ENCODE assay signal across 13 cellular contexts in genomic region chr22:46421272-46421671, GRCh38.
DNase-seq lines count a peak whose midpoint lies in the region; ATAC-seq and TF ChIP-seq lines count a peak whose summit lies in the region.
"Had no signal": no experiment of that assay in that cellular context is flagged by ENCODE, and none has a peak within 500 bp of the region (broad histone marks: within the 10 kb centered on the region; RNA-seq: fewer than 3 reads in every experiment).

No MANE protein-coding gene starts in this region.

- H3K27ac Mint-ChIP-seq in Caco-2 (ENCODE audit: unreplicated experiment): no peak overlapping the region
- H3K27ac Mint-ChIP-seq: stimulated activated naive CD8-positive, alpha-beta T cell treated with anti-CD3 and anti-CD28 coated beads, Interleukin-15, Interleukin-2, amounts not matched to agents 100 ng/mL and 50 ng/mL, for 24 hours had no signal

- peaks cover 11% of the 10 kb centered on the region for H3K9me3 Mint-ChIP-seq in Caco-2 (ENCODE audit: unreplicated experiment)
- H3K9me3 Mint-ChIP-seq: stimulated activated naive CD8-positive, alpha-beta T cell treated with anti-CD3 and anti-CD28 coated beads, Interleukin-15, Interleukin-2, amounts not matched to agents 100 ng/mL and 50 ng/mL, for 24 hours had no signal

- H3K36me3 ChIP-seq in Caco-2 (ENCODE audit: control insufficient read depth, insufficient read depth, low read length): no peaks in the 10 kb centered on the region; the same call in 1 of the 2 replicates
- H3K36me3 ChIP-seq: left lung had no signal

- H3K4me1 Mint-ChIP-seq in Caco-2 (ENCODE audit: low read depth, unreplicated experiment): no peaks in the 10 kb centered on the region

- no peak overlapping the region for H3K4me3 Mint-ChIP-seq in Caco-2 (ENCODE audit: unreplicated experiment)
- H3K4me3 Mint-ChIP-seq: stimulated activated naive CD8-positive, alpha-beta T cell treated with anti-CD3 and anti-CD28 coated beads, Interleukin-15, Interleukin-2, amounts not matched to agents 100 ng/mL and 50 ng/mL, for 24 hours had no signal

- H3K4me3 ChIP-seq in Caco-2 (ENCODE audit: low read depth, low read length): no peak overlapping the region
- H3K4me3 ChIP-seq: left lung had no signal

- no peaks in the 10 kb centered on the region for H3K4me1 ChIP-seq in Caco-2
- H3K4me1 ChIP-seq: left lung had no signal

- POLR2A ChIA-PET in RWPE1 (lab: Yijun Ruan, JAX; ENCODE audit: low non-redundant PET): no interaction called here
- POLR2A ChIA-PET in Caco-2 (lab: Charles Lee): no interaction called here

- H3K36me3 Mint-ChIP-seq in Caco-2 (ENCODE audit: insufficient read depth, unreplicated experiment): no peaks in the 10 kb centered on the region

- H3K27ac ChIP-seq in RWPE1: peak overlapping the region; percentile 17; the same call in 1 of the 2 replicates
- H3K27ac ChIP-seq: left lung had no signal

- TF ChIP-seq CTCF in RWPE1 (conservative IDR thresholded peaks at IDR 0.05; ENCODE audit: low read depth): no peak
- no peak for TF ChIP-seq CTCF in Caco-2 (IDR thresholded peaks at IDR 0.05; ENCODE audit: insufficient read depth in 1 of 2, low read depth in 1 of 2, low read length in 1 of 2, severe bottlenecking in 1 of 2, unreplicated experiment in 1 of 2)

- H3K27me3 Mint-ChIP-seq in Caco-2 (ENCODE audit: insufficient read depth, unreplicated experiment): no peaks in the 10 kb centered on the region
- H3K27me3 Mint-ChIP-seq: stimulated activated naive CD8-positive, alpha-beta T cell treated with anti-CD3 and anti-CD28 coated beads, Interleukin-15, Interleukin-2, amounts not matched to agents 100 ng/mL and 50 ng/mL, for 24 hours had no signal

- H3K27me3 ChIP-seq in Caco-2 (replicated peaks; ENCODE audit: control insufficient read depth, insufficient read depth, low read length): no peaks in the 10 kb centered on the region

- no TSS peak for BruUV-seq in Caco-2 (replicated peaks; lab: Mats Ljungman, UMichigan)

- DNase-seq in stimulated activated CD4-positive, alpha-beta T cell treated with anti-CD3 and anti-CD28 coated beads, Interleukin-4, amount 100 ng/mL, for 1 hour: peak; percentile 10
- no peak for DNase-seq in stimulated activated CD4-positive, alpha-beta T cell treated with anti-CD3 and anti-CD28 coated beads, Interleukin-12 subunit alpha, Interleukin-12 subunit beta, amount 100 ng/mL, for 4 hours
- no peak for DNase-seq in RWPE1 (ENCODE audit: low spot score)
- DNase-seq in glomerular visceral epithelial cell (ENCODE audit: extremely low spot score): peak; percentile 55
- DNase-seq in ureter (ENCODE audit: low spot score): peak; percentile 78
- no peak for DNase-seq in Caco-2
- DNase-seq in NCI-H2171 treated with DMSO at 0.1 percent for 48 hours (lab: John Stamatoyannopoulos, UW): no peak
- DNase-seq: dermis blood vessel endothelial cell, HCEC 1CT, KBM-7 had no signal

- CTCF ChIA-PET in RWPE1 (lab: Yijun Ruan, JAX): interaction anchor here (0.6 kb wide), 1 partner anchor 849 kb away, joined by 3 read pairs; no protein-coding TSS in a partner anchor
- CTCF ChIA-PET in Caco-2 (lab: Charles Lee): no interaction called here

- intact Hi-C loops in Caco-2 (cut with micrococcal nuclease; ENCODE audit: unreplicated experiment): no loop called here

- no peak for ATAC-seq in HG03135 (IDR thresholded peaks at IDR 0.05; ENCODE audit: unreplicated experiment)
- ATAC-seq: left lung had no signal

- no peaks in the 10 kb centered on the region for H3K9me3 ChIP-seq in Caco-2
- H3K9me3 ChIP-seq: left lung had no signal

Comparison
In these comparisons a context has a peak if more than half of its experiments do, and no peak if none do; other contexts are left out.
1. DNase-seq: peak in stimulated activated CD4-positive, alpha-beta T cell treated with anti-CD3 and anti-CD28 coated beads, Interleukin-4, amount 100 ng/mL, for 1 hour (single experiment), glomerular visceral epithelial cell (single experiment) and ureter (single experiment); none in stimulated activated CD4-positive, alpha-beta T cell treated with anti-CD3 and anti-CD28 coated beads, Interleukin-12 subunit alpha, Interleukin-12 subunit beta, amount 100 ng/mL, for 4 hours (single experiment), RWPE1 (single experiment), Caco-2 (0 of 2) and NCI-H2171 treated with DMSO at 0.1 percent for 48 hours (single experiment).